24 cellular contexts compared by ENCODE assay signal in genomic region chr6:85997206-85997605, GRCh38.
DNase-seq lines count a peak whose midpoint lies in the region; ATAC-seq and TF ChIP-seq lines count a peak whose summit lies in the region.
"Had no signal": no experiment of that assay in that cellular context is flagged by ENCODE, and none has a peak within 500 bp of the region (broad histone marks: within the 10 kb centered on the region; RNA-seq: fewer than 3 reads in every experiment).

No MANE protein-coding gene starts in this region.

- H3K27me3 Mint-ChIP-seq in activated naive CD4-positive, alpha-beta T cell treated with anti-CD3 and anti-CD28 coated beads, Interleukin-2, amount 10 ng/mL, durations not matched to agents 7 days and 5 days = no peaks in the 10 kb centered on the region

- no peak overlapping the region for H3K27ac ChIP-seq in DND-41 (ENCODE audit: low read length)
- H3K27ac ChIP-seq: dorsolateral prefrontal cortex, RWPE1 had no signal

- H3K4me1 ChIP-seq in DND-41 (ENCODE audit: insufficient read depth, low read length) = peaks cover 10% of the 10 kb centered on the region
- H3K4me1 ChIP-seq: BE2C had no signal

- H3K36me3 Mint-ChIP-seq in activated naive CD4-positive, alpha-beta T cell treated with anti-CD3 and anti-CD28 coated beads, Interleukin-2, amount 10 ng/mL, durations not matched to agents 7 days and 5 days = no peaks in the 10 kb centered on the region

- peak overlapping the region; percentile 57; the same call in 1 of the 2 replicates for H2AFZ ChIP-seq in DND-41 (ENCODE audit: low read depth, low read length)

- no peak overlapping the region for H3K4me3 Mint-ChIP-seq in activated naive CD4-positive, alpha-beta T cell treated with anti-CD3 and anti-CD28 coated beads, Interleukin-2, amount 10 ng/mL, durations not matched to agents 7 days and 5 days

- CTCF ChIA-PET in activated naive CD4-positive, alpha-beta T cell treated with anti-CD3 and anti-CD28 coated beads, Interleukin-2, amount 10 ng/mL, durations not matched to agents 7 days and 5 days (lab: Charles Lee) = no interaction called here

- H4K20me1 ChIP-seq in DND-41 (ENCODE audit: insufficient read depth, low read length) = no peaks in the 10 kb centered on the region

- no peaks in the 10 kb centered on the region for H3K79me2 ChIP-seq in DND-41 (ENCODE audit: insufficient read depth, low read length)

- peak; percentile 98 for ATAC-seq in DND-41 (ENCODE audit: insufficient read depth, low read depth)
- ATAC-seq in GM18907 (IDR thresholded peaks at IDR 0.05; ENCODE audit: unreplicated experiment) = peak; percentile 69
- ATAC-seq in HG02642 (IDR thresholded peaks at IDR 0.05; ENCODE audit: poor library complexity, unreplicated experiment) = peak; percentile 64
- peak; percentile 50 for ATAC-seq in HG03521 (IDR thresholded peaks at IDR 0.05; ENCODE audit: unreplicated experiment)
- ATAC-seq: HCT116 had no signal

- H3K36me3 ChIP-seq in DND-41 (ENCODE audit: insufficient read depth, low read length) = no peaks in the 10 kb centered on the region
- H3K36me3 ChIP-seq: BE2C had no signal

- no peaks in the 10 kb centered on the region for H3K27me3 ChIP-seq in DND-41 (ENCODE audit: insufficient read depth, low read length, poor library complexity)
- H3K27me3 ChIP-seq: BE2C, dorsolateral prefrontal cortex had no signal

- H3K4me1 Mint-ChIP-seq in activated naive CD4-positive, alpha-beta T cell treated with anti-CD3 and anti-CD28 coated beads, Interleukin-2, amount 10 ng/mL, durations not matched to agents 7 days and 5 days = no peaks in the 10 kb centered on the region

- H3K27ac Mint-ChIP-seq in activated naive CD4-positive, alpha-beta T cell treated with anti-CD3 and anti-CD28 coated beads, Interleukin-2, amount 10 ng/mL, durations not matched to agents 7 days and 5 days = no peak overlapping the region

- peak overlapping the region; percentile 36; the same call in 1 of the 2 replicates for H3K4me2 ChIP-seq in DND-41 (ENCODE audit: insufficient read depth, low read length)

- peaks cover 6% of the 10 kb centered on the region for H3K9me3 Mint-ChIP-seq in activated naive CD4-positive, alpha-beta T cell treated with anti-CD3 and anti-CD28 coated beads, Interleukin-2, amount 10 ng/mL, durations not matched to agents 7 days and 5 days

- no peaks in the 10 kb centered on the region for H3K9me3 ChIP-seq in DND-41 (ENCODE audit: insufficient read depth, low read length, severe bottlenecking)
- H3K9me3 ChIP-seq: BE2C had no signal

- TF ChIP-seq CTCF in DND-41 (IDR thresholded peaks at IDR 0.05; ENCODE audit: borderline replicate concordance, extremely low read depth, low read length, poor library complexity, severe bottlenecking) = no peak

- H3K4me3 ChIP-seq in DND-41 (ENCODE audit: low read depth in 1 of 2, low read length in 2 of 2) = no peak overlapping the region
- H3K4me3 ChIP-seq: dorsolateral prefrontal cortex, lung had no signal

- DNase-seq in DND-41 = peak; percentile 34
- no peak for DNase-seq in NCI-H2029 (lab: John Stamatoyannopoulos, UW)
- no peak for DNase-seq in activated naive CD4-positive, alpha-beta T cell treated with anti-CD3 and anti-CD28 coated beads, Interleukin-2, amount 10 ng/mL, durations not matched to agents 7 days and 5 days
- DNase-seq in T-helper 1 cell = no peak
- DNase-seq in NCI-H2081 treated with DMSO at 0.1 percent for 48 hours (lab: John Stamatoyannopoulos, UW) = no peak
- DNase-seq: activated CD4-positive, alpha-beta T cell treated with anti-CD3 and anti-CD28 coated beads, Interleukin-2, amount 50 U/mL, for 1 hour; activated CD8-positive, alpha-beta memory T cell treated with anti-CD3 and anti-CD28 coated beads, Interleukin-2, amount 50 U/mL, for 4 hours; activated effector memory CD4-positive, alpha-beta T cell treated with anti-CD3 and anti-CD28 coated beads, Interleukin-2, amount 50 U/mL, for 16 hours; amniotic stem cell; BE2C; caudate nucleus; dorsolateral prefrontal cortex; EL; erythroblast; foreskin melanocyte; hypothalamus; NCI-H1930; NCI-H446 treated with DMSO at 0.1 percent for 48 hours had no signal

- no peak overlapping the region for H3K9ac ChIP-seq in DND-41 (ENCODE audit: low read depth, low read length)
